In the genomic region with DNA sequence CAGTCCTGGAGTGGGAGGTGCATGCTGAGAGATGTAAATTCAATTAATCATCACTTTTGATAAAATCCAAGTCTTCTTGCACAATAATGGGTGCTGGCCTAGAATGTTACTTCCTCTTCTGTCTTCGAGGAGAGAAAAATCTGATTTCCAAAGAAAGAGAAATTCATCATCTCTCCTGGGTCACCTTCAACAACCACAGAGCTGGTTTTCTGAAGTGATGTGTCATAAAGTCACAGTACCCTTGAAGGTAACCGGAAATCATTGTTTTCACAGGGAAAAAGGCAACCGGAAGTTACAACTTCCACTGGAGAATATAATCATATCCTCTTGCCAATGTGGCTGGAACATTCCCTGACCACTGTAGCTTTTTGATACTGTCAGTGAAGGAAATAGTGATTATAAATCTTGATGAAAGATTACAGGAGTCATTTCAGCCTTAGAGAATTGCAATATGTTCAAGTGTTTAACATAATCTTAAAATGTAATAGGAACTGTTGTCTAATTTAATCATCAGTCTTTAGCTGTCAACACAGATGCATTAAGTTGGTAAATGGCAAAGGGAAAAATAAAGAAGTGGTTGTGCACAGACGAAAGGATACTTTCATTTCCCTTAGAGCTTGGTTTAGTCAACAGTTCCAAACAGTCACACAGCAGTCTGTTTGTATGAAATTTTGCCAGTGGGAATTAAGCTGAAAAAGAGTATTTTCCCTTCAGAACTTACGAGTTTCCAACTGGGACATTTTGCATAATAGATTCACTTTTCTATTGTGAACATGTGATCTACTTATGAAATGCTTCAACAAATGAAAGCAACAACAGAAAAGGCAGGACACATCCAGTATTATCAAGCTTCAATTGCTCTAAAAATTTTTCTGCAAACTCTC, we compare ENCODE assay signal across 8 cellular contexts.
A peak's percentile ranks its signal among the peaks of the same experiment; 100 is the strongest.
DNase-seq lines count a peak whose midpoint lies in the region; FAIRE-seq and TF ChIP-seq lines count a peak whose summit lies in the region.

No MANE protein-coding gene starts in this region.

- H3K9me3 ChIP-seq in astrocyte (ENCODE audit: insufficient read depth, low read depth, low read length) (no peaks in the 10 kb centered on the region), thyroid gland (no peaks in the 10 kb centered on the region)

- TF ChIP-seq CTCF in astrocyte (IDR thresholded peaks at IDR 0.05; ENCODE audit: insufficient read depth, low read depth, low read length) (no peak), thyroid gland (IDR thresholded peaks at IDR 0.05) (no peak)

- FAIRE-seq in astrocyte (lab: Jason Lieb, UNC): peak; percentile 86

- peak overlapping the region; percentile 40 for H2AFZ ChIP-seq in astrocyte (ENCODE audit: low read depth, low read length)

- H3K4me3 Mint-ChIP-seq in astrocyte (ENCODE audit: unreplicated experiment): no peak overlapping the region

- H3K79me2 ChIP-seq in astrocyte (ENCODE audit: insufficient read depth, low read length): no peaks in the 10 kb centered on the region

- H3K4me3 ChIP-seq in astrocyte (ENCODE audit: insufficient read depth, low read depth, low read length): no peak overlapping the region
- H3K4me3 ChIP-seq in thyroid gland (replicated peaks in 1 of 3): no peak overlapping the region

- H3K4me1 ChIP-seq in astrocyte (ENCODE audit: insufficient read depth, low read length) (peaks cover 25% of the 10 kb centered on the region), thyroid gland (peaks cover 10 to 16% of the 10 kb centered on the region in 2 donors)

- peaks cover 26% of the 10 kb centered on the region for H3K4me1 Mint-ChIP-seq in astrocyte (ENCODE audit: low read depth, unreplicated experiment)

- H3K4me2 ChIP-seq in astrocyte (ENCODE audit: low read length): peak overlapping the region; percentile 75

- H3K36me3 ChIP-seq in astrocyte (ENCODE audit: insufficient read depth, low read length) (no peaks in the 10 kb centered on the region), thyroid gland (no peaks in the 10 kb centered on the region)

- no peaks in the 10 kb centered on the region for H3K27me3 ChIP-seq in astrocyte (ENCODE audit: insufficient read depth, low read length)
- H3K27me3 ChIP-seq in thyroid gland: no peaks in the 10 kb centered on the region

- peak; percentile 88 for DNase-seq in A172 (ENCODE audit: low spot score)
- peak; percentile 50 for DNase-seq in KBM-7
- peak; percentile 65 for DNase-seq in astrocyte (ENCODE audit: low read depth)
- peak; percentile 73 for DNase-seq in kidney tubule cell (ENCODE audit: low spot score)
- DNase-seq in thyroid gland: no peak
- DNase-seq in stimulated activated CD4-positive, alpha-beta T cell treated with anti-CD3 and anti-CD28 coated beads, Interleukin-4, amount 100 ng/mL, for 4 hours: no peak
- no peak for DNase-seq in retina
- DNase-seq in UCSD-AML1 (lab: John Stamatoyannopoulos, UW; ENCODE audit: unreplicated experiment): no peak

- no peaks in the 10 kb centered on the region for H3K36me3 Mint-ChIP-seq in astrocyte (ENCODE audit: low read depth, unreplicated experiment)

- no peaks in the 10 kb centered on the region for H3K27me3 Mint-ChIP-seq in astrocyte (ENCODE audit: low read depth, unreplicated experiment)

- in situ Hi-C loops in KBM-7 (cut with MboI; ENCODE audit: low pct_unique_long_range_greater_than_20kb, low sequenced_read_pairs): no loop called here

- 36 to 48% methylated on average over 5 of the region's 5 CpGs for WGBS in thyroid gland, 2 donors

- intact Hi-C loops in thyroid gland (cut with DNase I): no loop called here

- peak overlapping the region; percentile 49 for H3K9ac ChIP-seq in astrocyte (ENCODE audit: low read length)

- no peak for TF ChIP-seq POLR2A in thyroid gland (IDR thresholded peaks at IDR 0.05)

- H3K27ac ChIP-seq in astrocyte (ENCODE audit: low read depth, low read length) (peak overlapping the region; percentile 79), thyroid gland (peak overlapping the region; percentile 7 to 72 (median 8))

- H3K9me3 Mint-ChIP-seq in astrocyte (ENCODE audit: unreplicated experiment): no peaks in the 10 kb centered on the region

- no peaks in the 10 kb centered on the region for H4K20me1 ChIP-seq in astrocyte (ENCODE audit: insufficient read depth, low read length)

- H3K27ac Mint-ChIP-seq in astrocyte (ENCODE audit: unreplicated experiment): peak overlapping the region; percentile 98

Comparison
In these comparisons a context has a peak if more than half of its experiments do, and no peak if none do; other contexts are left out.
1. DNase-seq: peak in A172 (single experiment), KBM-7 (single experiment), astrocyte (single experiment) and kidney tubule cell (single experiment); none in thyroid gland (0 of 2), stimulated activated CD4-positive, alpha-beta T cell treated with anti-CD3 and anti-CD28 coated beads, Interleukin-4, amount 100 ng/mL, for 4 hours (0 of 2), retina (single experiment) and UCSD-AML1 (single experiment).